ENCODE assay signal across 10 cellular contexts in genomic region chr4:84782517-84782916, GRCh38.
"Had no signal": no experiment of that assay in that cellular context is flagged by ENCODE, and none has a peak within 500 bp of the region (broad histone marks: within the 10 kb centered on the region; RNA-seq: fewer than 3 reads in every experiment).

No MANE protein-coding gene starts in this region.

- H3K9me3 Mint-ChIP-seq: H9, HFFc6 had no signal

- H3K27ac Mint-ChIP-seq: H9, HFFc6 had no signal

- H3K9me3 ChIP-seq: HAP-1 had no signal

- FAIRE-seq: H1, H54 had no signal

- H3K27ac ChIP-seq: GM23248 had no signal

- H3K4me1 Mint-ChIP-seq: H9 had no signal

- ATAC-seq: HCT116 had no signal

- DNase-seq: GM23248, GOT3, H7, H9, HCEC 1CT, HFFc6 had no signal

- H3K4me3 Mint-ChIP-seq: H9, HFFc6 had no signal

- H2AFZ ChIP-seq: GM23248 had no signal

- H3K4me3 ChIP-seq: GM23248, HAP-1 had no signal

- H3K9ac ChIP-seq: GM23248 had no signal

- H3K4me1 ChIP-seq: HAP-1 had no signal
